In genomic region chr6:13911337-13911736, GRCh38 we compare ENCODE assay signal across 9 cellular contexts. TPM values are rescaled to one million over a fixed set of nuclear protein-coding genes. Genes with fewer than 3 reads are reported as not detected.
"Had no signal": no experiment of that assay in that cellular context is flagged by ENCODE, and none has a peak within 500 bp of the region (broad histone marks: within the 10 kb centered on the region; RNA-seq: fewer than 3 reads in every experiment).

No MANE protein-coding gene starts in this region.

- H3K9ac ChIP-seq: KMS-11 had no signal

- FAIRE-seq: HepG2, HTR-8/SVneo had no signal

- ATAC-seq: HepG2 had no signal

- DNase-seq: IMR-90, KBM-7, KG1 had no signal

- H3K4me2 ChIP-seq: KMS-11 had no signal

- H3K27ac ChIP-seq: HL-60, KMS-11 had no signal

RNA-seq across cellular contexts. Expression of gene RNF182, which starts 13.4 kb away (rescaled TPM):
- total RNA-seq: HepG2, HT-29 had no signal
- polyA plus RNA-seq: HepG2, IgD-negative memory B cell had no signal
